Comparison of ENCODE assay signal across 14 cellular contexts in the genomic region with DNA sequence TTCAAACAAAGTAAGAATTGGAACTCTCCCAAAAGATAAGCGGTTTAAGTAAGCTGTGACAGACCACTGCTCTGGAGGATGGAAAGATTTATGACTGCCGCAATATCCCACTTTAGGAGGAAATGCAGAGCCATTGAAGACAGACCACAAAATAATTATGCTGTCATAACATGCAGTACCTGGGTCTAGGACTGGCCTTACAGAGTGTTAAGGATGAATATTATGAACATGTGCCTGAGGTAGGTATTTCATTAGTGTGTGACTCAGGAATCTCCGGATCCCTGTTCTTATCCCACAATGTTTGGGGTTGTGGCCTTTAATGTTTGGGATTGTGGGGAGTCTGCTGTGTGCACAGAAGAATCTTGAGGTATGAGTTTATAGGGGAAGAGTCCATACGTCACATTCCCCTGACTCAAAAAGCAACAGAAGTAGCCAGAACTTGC.
DNase-seq lines count a peak whose midpoint lies in the region; ATAC-seq, FAIRE-seq and TF ChIP-seq lines count a peak whose summit lies in the region.
"Had no signal": no experiment of that assay in that cellular context is flagged by ENCODE, and none has a peak within 500 bp of the region (broad histone marks: within the 10 kb centered on the region; RNA-seq: fewer than 3 reads in every experiment).

No MANE protein-coding gene starts in this region.

- peak; percentile 22 for ATAC-seq in IMR-90 (ENCODE audit: low read depth)
- ATAC-seq: T-cell had no signal

- POLR2A ChIA-PET in AG04450 (lab: Yijun Ruan, JAX) (no interaction called here), IMR-90 (lab: Charles Lee; ENCODE audit: unreplicated experiment) (no interaction called here)

- H3K27me3 ChIP-seq in AG04450 (ENCODE audit: control insufficient read depth, insufficient read depth, low read length) = no peaks in the 10 kb centered on the region
- H3K27me3 ChIP-seq in IMR-90 (ENCODE audit: control insufficient read depth, insufficient read depth, low read length) = no peaks in the 10 kb centered on the region
- H3K27me3 ChIP-seq in esophagus squamous epithelium = peaks cover 0 to 12% (median 0%) of the 10 kb centered on the region in 4 donors

- H4K91ac ChIP-seq in IMR-90 (ENCODE audit: insufficient read depth, low read depth, low read length) = peak overlapping the region; percentile 66; the same call in 1 of the 2 replicates

- peak overlapping the region; percentile 48 for H3K56ac ChIP-seq in IMR-90 (ENCODE audit: extremely low read depth, insufficient read depth, low read length)

- 0 out of 4 replicates have a peak overlapping the region, but pooled peaks of 1 of the 2 experiments have one; percentile 42 for H4K8ac ChIP-seq in IMR-90 (ENCODE audit: low read depth in 2 of 2, low read length in 2 of 2)

- TF ChIP-seq POLR2A in IMR-90 (IDR thresholded peaks at IDR 0.05; ENCODE audit: low read depth, low read length) (no peak), GM12892 (IDR thresholded peaks at IDR 0.05; ENCODE audit: low read depth, low read length) (no peak), esophagus squamous epithelium (IDR thresholded peaks at IDR 0.05) (no peak)

- peaks cover 32% of the 10 kb centered on the region for H3K9me1 ChIP-seq in IMR-90 (ENCODE audit: insufficient read depth, low read length)

- BruUV-seq in IMR-90 (replicated peaks; lab: Mats Ljungman, UMichigan) = no TSS peak

- H3K4me1 ChIP-seq in IMR-90 (ENCODE audit: control insufficient read depth, insufficient read depth, low read length) = peaks cover 40% of the 10 kb centered on the region
- H3K4me1 ChIP-seq in esophagus squamous epithelium = peaks cover 7 to 44% (median 28%) of the 10 kb centered on the region in 3 donors

- no peak overlapping the region for H3K9ac ChIP-seq in IMR-90 (ENCODE audit: low read depth, low read length)

- no peak overlapping the region for H2BK120ac ChIP-seq in IMR-90 (ENCODE audit: low read depth, low read length)

- H4K5ac ChIP-seq in IMR-90 (ENCODE audit: low read depth, low read length) = no peak overlapping the region

- H2BK15ac ChIP-seq in IMR-90 (ENCODE audit: low read depth, low read length) = peak overlapping the region; percentile 34; the same call in 1 of the 3 replicates

- 0 out of 2 replicates have a peak overlapping the region, but pooled peaks have one; percentile 20 for H3K23ac ChIP-seq in IMR-90 (ENCODE audit: low read depth, low read length)

- no peak overlapping the region for H3K18ac ChIP-seq in IMR-90 (ENCODE audit: low read depth, low read length)

- peak overlapping the region; percentile 77; the same call in 1 of the 2 replicates for H3K14ac ChIP-seq in IMR-90 (replicated peaks; ENCODE audit: low read depth, low read length)

- FAIRE-seq in GM12892 (lab: Jason Lieb, UNC) = no peak

- intact Hi-C loops in IMR-90 (cut with micrococcal nuclease) = loop anchor here (5.0 kb wide), 1 partner anchor 40 kb away; no protein-coding TSS in a partner anchor
- intact Hi-C loops in esophagus squamous epithelium (cut with DNase I) = no loop called here

- H4K20me1 ChIP-seq in IMR-90 (ENCODE audit: insufficient read depth, low read length) = peaks cover 66% of the 10 kb centered on the region

- TF ChIP-seq CTCF in AG04450 (IDR thresholded peaks at IDR 0.05; ENCODE audit: low read depth, low read length) (no peak), IMR-90 (conservative IDR thresholded peaks at IDR 0.05; ENCODE audit: low read depth, low read length) (no peak), esophagus squamous epithelium (IDR thresholded peaks at IDR 0.05) (no peak)

- H2AFZ ChIP-seq in IMR-90 (replicated peaks; ENCODE audit: low read length, poor library complexity) = no peak overlapping the region

- no peaks in the 10 kb centered on the region for H3K9me3 ChIP-seq in AG04450 (ENCODE audit: control insufficient read depth, insufficient read depth, low read length)
- H3K9me3 ChIP-seq in IMR-90 (ENCODE audit: control insufficient read depth, insufficient read depth, low read length) = no peaks in the 10 kb centered on the region
- H3K9me3 ChIP-seq in esophagus squamous epithelium = no peaks in the 10 kb centered on the region

- DNase-seq in AG04450 (ENCODE audit: low read depth, low spot score) = peak; percentile 64
- peak; percentile 93 for DNase-seq in IMR-90
- peak; percentile 71 for DNase-seq in astrocyte of the hippocampus (ENCODE audit: low read depth, low spot score)
- DNase-seq in iris pigment epithelial cell (ENCODE audit: low read depth) = peak; percentile 73
- no peak for DNase-seq in COLO668 (lab: John Stamatoyannopoulos, UW; ENCODE audit: unreplicated experiment)
- DNase-seq in GM03348 (ENCODE audit: low spot score) = no peak
- no peak for DNase-seq in GM12892 (ENCODE audit: insufficient read length)
- DNase-seq in esophagus squamous epithelium (lab: John Stamatoyannopoulos, UW) = no peak
- DNase-seq: activated CD4-positive, CD25-positive, alpha-beta regulatory T cell treated with anti-CD3 and anti-CD28 coated beads, Interleukin-2, amount 50 U/mL, for 72 hours; AML-193; DMS53; NCI-H1105; stimulated activated CD4-positive, alpha-beta T cell treated with anti-CD3 and anti-CD28 coated beads, Interleukin-15, amount 100 ng/mL, for 24 hours; T-cell had no signal

- H3K4me3 ChIP-seq in AG04450 (ENCODE audit: low read depth, low read length) (no peak overlapping the region), IMR-90 (ENCODE audit: insufficient read depth, low read depth, low read length) (no peak overlapping the region), esophagus squamous epithelium (no peak overlapping the region)

- dilution Hi-C loops in IMR-90 (cut with HindIII; ENCODE audit: low sequenced_read_pairs, unreplicated experiment) = no loop called here

- CTCF ChIA-PET in AG04450 (lab: Charles Lee) = no interaction called here
- CTCF ChIA-PET in IMR-90 (lab: Yijun Ruan, JAX) = no interaction called here

- H3K27ac ChIP-seq in AG04450 (ENCODE audit: low read depth, low read length) (peak overlapping the region; percentile 76), IMR-90 (ENCODE audit: insufficient read depth, low read length) (peak overlapping the region; percentile 72), esophagus squamous epithelium (peak overlapping the region in 1 of 4 donors; percentile 91)

- no peaks in the 10 kb centered on the region for H3K36me3 ChIP-seq in IMR-90 (ENCODE audit: control insufficient read depth, insufficient read depth, low read length)
- no peaks in the 10 kb centered on the region for H3K36me3 ChIP-seq in esophagus squamous epithelium

- WGBS in IMR-90 (ENCODE audit: extremely low coverage in 2 of 2, insufficient read length in 1 of 2), 2 experiments = 17% methylated on average over 1 of the region's 4 CpGs; no CpG with 5 or more reads in 1 of the 2 experiments
- 80 to 85% methylated on average over 4 of the region's 4 CpGs for WGBS in esophagus squamous epithelium, 2 donors

- H2BK5ac ChIP-seq in IMR-90 (ENCODE audit: low read depth, low read length, poor library complexity, severe bottlenecking) = peak overlapping the region; percentile 88

- H3K79me1 ChIP-seq in IMR-90 (ENCODE audit: low read depth in 1 of 2, low read length in 2 of 2) = peaks cover 42 to 89% of the 10 kb centered on the region in 2 experiments

- H3K4me2 ChIP-seq in IMR-90 (ENCODE audit: low read depth, low read length) = peak overlapping the region; percentile 36; the same call in 1 of the 2 replicates

- in situ Hi-C loops in IMR-90 (cut with MboI; ENCODE audit: low sequenced_read_pairs) = no loop called here

- no peak overlapping the region for H2AK5ac ChIP-seq in IMR-90 (ENCODE audit: low read depth, low read length)

- no peak overlapping the region for H2AK9ac ChIP-seq in IMR-90 (replicated peaks; ENCODE audit: low read depth, low read length, poor library complexity)

- peak overlapping the region; percentile 80 for H3K4ac ChIP-seq in IMR-90 (ENCODE audit: low read depth, low read length)

- H2BK20ac ChIP-seq in IMR-90 (ENCODE audit: low read depth, low read length) = peak overlapping the region; percentile 75; the same call in 1 of the 2 replicates

- TF ChIP-seq RAD21 in IMR-90 (IDR thresholded peaks at IDR 0.05; ENCODE audit: low read length) = no peak

TF ChIP-seq in IMR-90, 13 proteins besides CTCF, POLR2A, EP300 and RAD21:
- TF ChIP-seq RFX5 (IDR thresholded peaks at IDR 0.05; ENCODE audit: low read depth, low read length) (no peak), SMC3 (IDR thresholded peaks at IDR 0.05; ENCODE audit: low read depth, low read length) (0 out of 2 replicates have a peak, but pooled peaks have one; percentile 9), BHLHE40 (IDR thresholded peaks at IDR 0.05; ENCODE audit: low read depth, low read length) (0 out of 2 replicates have a peak, but pooled peaks have one; percentile 43)

Comparison
In these comparisons a context has a peak if more than half of its experiments do, and no peak if none do; other contexts are left out.
1. DNase-seq: peak in AG04450 (single experiment), IMR-90 (single experiment), astrocyte of the hippocampus (single experiment) and iris pigment epithelial cell (single experiment); none in COLO668 (single experiment), GM03348 (single experiment), GM12892 (single experiment) and esophagus squamous epithelium (single experiment).